Comparison of ENCODE assay signal across 11 cellular contexts in the genomic region with DNA sequence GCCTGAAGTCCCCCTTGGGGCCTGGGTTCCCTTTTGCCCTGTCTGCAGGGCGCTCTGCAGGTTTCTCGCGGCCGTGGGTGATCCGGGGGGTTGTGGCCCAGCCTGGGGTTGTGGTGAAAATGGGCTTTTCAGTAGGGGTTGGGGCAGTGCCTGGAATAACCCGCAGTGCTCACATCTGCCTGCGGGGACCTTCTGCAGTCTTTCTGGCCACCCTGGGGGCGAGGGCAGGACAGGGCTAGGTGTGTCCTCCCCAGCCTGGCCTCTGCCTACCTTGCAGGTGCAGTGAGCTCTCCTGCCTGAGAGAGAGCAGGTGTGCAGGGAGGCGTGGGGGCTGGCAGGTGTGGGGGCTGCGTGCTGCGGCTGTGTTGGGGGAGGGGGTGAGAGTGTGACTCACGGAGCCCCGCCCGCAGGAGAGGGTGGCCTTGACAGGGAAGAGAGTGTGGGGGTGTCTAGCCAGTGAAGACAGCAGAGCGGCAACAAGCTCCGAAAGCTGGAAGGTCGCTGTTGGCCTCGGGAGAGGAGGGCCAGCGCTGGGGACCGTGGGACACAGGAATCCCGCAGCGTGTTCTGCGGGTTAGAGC.
DNase-seq lines count a peak whose midpoint lies in the region; ATAC-seq and TF ChIP-seq lines count a peak whose summit lies in the region.
"Had no signal": no experiment of that assay in that cellular context is flagged by ENCODE, and none has a peak within 500 bp of the region (broad histone marks: within the 10 kb centered on the region; RNA-seq: fewer than 3 reads in every experiment).

No MANE protein-coding gene starts in this region.

- no peak overlapping the region for H3K56ac ChIP-seq in H9 (ENCODE audit: insufficient read length, low read depth, low read length)

- no peak overlapping the region for H3K4ac ChIP-seq in H9 (ENCODE audit: low read depth, low read length)

- H2BK20ac ChIP-seq in H9 (ENCODE audit: low read depth, low read length, poor library complexity, severe bottlenecking), result no peak overlapping the region

- no peak for TF ChIP-seq CTCF in CD8-positive, alpha-beta T cell (IDR thresholded peaks at IDR 0.05)
- TF ChIP-seq CTCF in H9 (conservative IDR thresholded peaks at IDR 0.05) (peak; percentile 27; the same call in 1 of the 3 replicates), lung (IDR thresholded peaks at IDR 0.05; ENCODE audit: control extremely low read depth, extremely low read depth) (no peak), OCI-LY7 (conservative IDR thresholded peaks at IDR 0.05; ENCODE audit: low read length) (no peak)

- H3K23me2 ChIP-seq in H9 (ENCODE audit: insufficient read length, low read depth, low read length, poor library complexity, severe bottlenecking), result no peaks in the 10 kb centered on the region

- POLR2A ChIA-PET in CD8-positive, alpha-beta T cell (lab: Charles Lee), result no interaction called here
- POLR2A ChIA-PET in OCI-LY7 (lab: Charles Lee), result interaction anchor here (1.0 kb wide), 1 partner anchor 10 kb away, joined by 3 read pairs; no protein-coding TSS in a partner anchor

- H4K20me1 ChIP-seq in H9 (ENCODE audit: control insufficient read depth, insufficient read depth, insufficient read length) (no peaks in the 10 kb centered on the region), OCI-LY7 (ENCODE audit: insufficient read depth, low read length) (no peaks in the 10 kb centered on the region)

- H3K79me2 ChIP-seq in H9 (ENCODE audit: insufficient read depth, low read length), result no peaks in the 10 kb centered on the region
- no peaks in the 10 kb centered on the region for H3K79me2 ChIP-seq in OCI-LY7 (ENCODE audit: insufficient read depth, low read depth, low read length)

- H3K23ac ChIP-seq in H9 (ENCODE audit: insufficient read length, low read depth, low read length), result no peak overlapping the region

- H2BK15ac ChIP-seq in H9 (ENCODE audit: low read depth, low read length), result no peak overlapping the region

- H3K79me1 ChIP-seq in H9 (ENCODE audit: insufficient read depth, low read depth, low read length, poor library complexity, severe bottlenecking), result no peaks in the 10 kb centered on the region

- no TSS peak for BruUV-seq in OCI-LY7 (replicated peaks; lab: Mats Ljungman, UMichigan)

- no peaks in the 10 kb centered on the region for H3K9me2 ChIP-seq in OCI-LY7 (ENCODE audit: insufficient read depth, low read length)

- H4K8ac ChIP-seq in H9 (replicated peaks; ENCODE audit: insufficient read length, low read depth, low read length), result no peak overlapping the region

- no peak overlapping the region for H3T11ph ChIP-seq in H9 (ENCODE audit: low read length)

- no peak overlapping the region for H2BK120ac ChIP-seq in H9 (ENCODE audit: low read depth, low read length, poor library complexity, severe bottlenecking)

- no peak overlapping the region for H2AFZ ChIP-seq in H9 (ENCODE audit: low read length)
- no peak overlapping the region for H2AFZ ChIP-seq in OCI-LY7 (ENCODE audit: low read length)

- no peak overlapping the region for H2AK5ac ChIP-seq in H9 (ENCODE audit: insufficient read length, low read length)

- H3K9me3 ChIP-seq in CD8-positive, alpha-beta T cell (ENCODE audit: low read length), result no peaks in the 10 kb centered on the region
- no peaks in the 10 kb centered on the region for H3K9me3 ChIP-seq in H9 (ENCODE audit: control insufficient read depth, low read depth, low read length)
- H3K9me3 ChIP-seq in lung (ENCODE audit: control insufficient read depth in 2 of 2, insufficient read depth in 1 of 2, low read length in 1 of 2), result peaks cover 0 to 12% of the 10 kb centered on the region in 2 donors
- no peaks in the 10 kb centered on the region for H3K9me3 ChIP-seq in OCI-LY7 (ENCODE audit: low read length)

- CTCF ChIA-PET in CD8-positive, alpha-beta T cell (lab: Charles Lee), result interaction anchor here (1.5 to 1.9 kb wide), 2 partner anchors 67 to 372 kb away, joined by 3 to 5 read pairs; no protein-coding TSS in a partner anchor
- CTCF ChIA-PET in OCI-LY7 (lab: Charles Lee; ENCODE audit: unreplicated experiment), result no interaction called here

- no peak overlapping the region for H4K5ac ChIP-seq in H9 (ENCODE audit: insufficient read length, low read depth, low read length)

- no peak overlapping the region for H3K14ac ChIP-seq in H9 (ENCODE audit: insufficient read depth, low read length)

- no peak overlapping the region for H2BK5ac ChIP-seq in H9 (ENCODE audit: insufficient read length, low read length)

- H3K36me3 ChIP-seq in CD8-positive, alpha-beta T cell (ENCODE audit: insufficient read depth, low read length), result no peaks in the 10 kb centered on the region
- no peaks in the 10 kb centered on the region for H3K36me3 ChIP-seq in lung (ENCODE audit: control insufficient read depth in 2 of 2, insufficient read depth in 2 of 2, low read length in 2 of 2)
- H3K36me3 ChIP-seq in OCI-LY7 (ENCODE audit: insufficient read depth, low read length), result no peaks in the 10 kb centered on the region

- H3K18ac ChIP-seq in H9 (ENCODE audit: insufficient read length, low read depth, low read length), result no peak overlapping the region

- no peak overlapping the region for H3K27ac Mint-ChIP-seq in CD8-positive, alpha-beta T cell
- H3K27ac Mint-ChIP-seq in H9, result no peak overlapping the region
- no peak overlapping the region for H3K27ac Mint-ChIP-seq in activated naive CD8-positive, alpha-beta T cell
- H3K27ac Mint-ChIP-seq: activated CD8-positive, alpha-beta memory T cell treated with anti-CD3 and anti-CD28 coated beads, Interleukin-2, amount 10 ng/mL, durations not matched to agents 7 days and 5 days had no signal

- no peak overlapping the region for H2BK12ac ChIP-seq in H9 (ENCODE audit: insufficient read length, low read depth, low read length)

- no peak overlapping the region for H3K27ac ChIP-seq in CD8-positive, alpha-beta T cell (ENCODE audit: low read depth, low read length)
- H3K27ac ChIP-seq in H9 (ENCODE audit: insufficient read length, low read depth, low read length) (no peak overlapping the region), lung (ENCODE audit: low read depth in 1 of 2, low read length in 1 of 2) (no peak overlapping the region), OCI-LY7 (ENCODE audit: low read depth, low read length, poor library complexity, severe bottlenecking) (no peak overlapping the region)

- peaks cover 58% of the 10 kb centered on the region for H3K27me3 Mint-ChIP-seq in CD8-positive, alpha-beta T cell (ENCODE audit: low read depth)
- peaks cover 60% of the 10 kb centered on the region for H3K27me3 Mint-ChIP-seq in H9 (ENCODE audit: low read depth)
- H3K27me3 Mint-ChIP-seq in activated naive CD8-positive, alpha-beta T cell, result peaks cover 51% of the 10 kb centered on the region

- H3K4me3 ChIP-seq in CD8-positive, alpha-beta T cell (ENCODE audit: low read depth, low read length), result no peak overlapping the region
- H3K4me3 ChIP-seq in lung (no peak overlapping the region), OCI-LY7 (ENCODE audit: low read depth, low read length, poor library complexity, severe bottlenecking) (no peak overlapping the region)

- no peak overlapping the region for H4K91ac ChIP-seq in H9 (ENCODE audit: insufficient read length, low read depth, low read length)

- H3K27me3 ChIP-seq in CD8-positive, alpha-beta T cell (ENCODE audit: insufficient read depth, low read length), result peaks cover 13% of the 10 kb centered on the region
- H3K27me3 ChIP-seq in H9 (ENCODE audit: insufficient read depth, low read length), result peaks cover 3% of the 10 kb centered on the region; the same call in 1 of the 2 replicates
- H3K27me3 ChIP-seq in lung (ENCODE audit: control insufficient read depth, insufficient read depth), result peaks cover 3% of the 10 kb centered on the region

- H3K9ac ChIP-seq in H9 (ENCODE audit: extremely low read depth, insufficient read length, low read length), result no peak overlapping the region

- H3K4me2 ChIP-seq in H9 (ENCODE audit: insufficient read depth, insufficient read length, low read length), result peak overlapping the region; percentile 70
- no peak overlapping the region for H3K4me2 ChIP-seq in OCI-LY7 (ENCODE audit: low read length)

- peak; percentile 53 for ATAC-seq in CD8-positive, alpha-beta T cell
- ATAC-seq in lung (ENCODE audit: insufficient read depth, low FRiP score), result no peak
- ATAC-seq in HG02938 (IDR thresholded peaks at IDR 0.05; ENCODE audit: unreplicated experiment), result no peak
- no peak for ATAC-seq in HG02981 (IDR thresholded peaks at IDR 0.05; ENCODE audit: unreplicated experiment)
- ATAC-seq: activated CD8-positive, alpha-beta memory T cell treated with anti-CD3 and anti-CD28 coated beads, Interleukin-2, amount 10 ng/mL, durations not matched to agents 7 days and 5 days had no signal

- intact Hi-C loops in CD8-positive, alpha-beta T cell (cut with DNase I, micrococcal nuclease), result loop anchor here in 1 of 2 experiments (5.0 kb wide), 1 partner anchor 369 kb away; no protein-coding TSS in a partner anchor
- intact Hi-C loops in OCI-LY7 (cut with micrococcal nuclease; ENCODE audit: unreplicated experiment), result no loop called here

- H3K36me3 Mint-ChIP-seq in CD8-positive, alpha-beta T cell, result no peaks in the 10 kb centered on the region
- H3K36me3 Mint-ChIP-seq in H9 (ENCODE audit: insufficient read depth in 1 of 3, low read depth in 3 of 3), result no peaks in the 10 kb centered on the region; a peak in 3 of 7 replicates
- H3K36me3 Mint-ChIP-seq in activated naive CD8-positive, alpha-beta T cell, result no peaks in the 10 kb centered on the region
- H3K36me3 Mint-ChIP-seq: activated CD8-positive, alpha-beta memory T cell treated with anti-CD3 and anti-CD28 coated beads, Interleukin-2, amount 10 ng/mL, durations not matched to agents 7 days and 5 days had no signal

- H3K4me1 Mint-ChIP-seq in CD8-positive, alpha-beta T cell (ENCODE audit: low read depth), result peaks cover 20% of the 10 kb centered on the region
- peaks cover 18 to 26% of the 10 kb centered on the region in 2 experiments for H3K4me1 Mint-ChIP-seq in H9
- peaks cover 24% of the 10 kb centered on the region for H3K4me1 Mint-ChIP-seq in activated naive CD8-positive, alpha-beta T cell (ENCODE audit: low read depth)

- H3K9me3 Mint-ChIP-seq in CD8-positive, alpha-beta T cell, result no peaks in the 10 kb centered on the region
- peaks cover 0 to 7% of the 10 kb centered on the region in 2 experiments; a peak in 3 of 5 replicates for H3K9me3 Mint-ChIP-seq in H9
- no peaks in the 10 kb centered on the region for H3K9me3 Mint-ChIP-seq in activated naive CD8-positive, alpha-beta T cell (ENCODE audit: low read depth)

- peak overlapping the region; percentile 58 for H3K4me3 Mint-ChIP-seq in CD8-positive, alpha-beta T cell
- peak overlapping the region; percentile 59 to 77 for H3K4me3 Mint-ChIP-seq in H9
- H3K4me3 Mint-ChIP-seq in activated naive CD8-positive, alpha-beta T cell, result peak overlapping the region; percentile 23
- H3K4me3 Mint-ChIP-seq: activated CD8-positive, alpha-beta memory T cell treated with anti-CD3 and anti-CD28 coated beads, Interleukin-2, amount 10 ng/mL, durations not matched to agents 7 days and 5 days had no signal

- WGBS in H9 (ENCODE audit: extremely low coverage, insufficient read length, low lambda C conversion rate), result no CpG with 5 or more reads among the region's 23 CpGs
- WGBS in lung, 2 donors, result 19 to 27% methylated on average over 23 of the region's 23 CpGs

- peak in 2 of 7 experiments; percentile 31 to 43 for DNase-seq in CD8-positive, alpha-beta T cell
- DNase-seq in H9 (peak; percentile 52), lung (ENCODE audit: low spot score) (peak; percentile 21), OCI-LY7 (ENCODE audit: low spot score) (no peak), cerebellar nuclear complex (lab: John Stamatoyannopoulos, UW) (no peak)
- DNase-seq: activated CD8-positive, alpha-beta memory T cell treated with anti-CD3 and anti-CD28 coated beads, Interleukin-2, amount 10 ng/mL, durations not matched to agents 7 days and 5 days; effector CD8-positive, alpha-beta T cell; stimulated activated CD4-positive, alpha-beta T cell treated with anti-CD3 and anti-CD28 coated beads, Interleukin-2, amount 100 ng/mL, for 24 hours had no signal

- H3K4me1 ChIP-seq in CD8-positive, alpha-beta T cell (ENCODE audit: insufficient read depth, low read length), result peaks cover 12% of the 10 kb centered on the region
- H3K4me1 ChIP-seq in H9 (ENCODE audit: insufficient read depth, low read length), result no peaks in the 10 kb centered on the region
- no peaks in the 10 kb centered on the region for H3K4me1 ChIP-seq in lung (ENCODE audit: control insufficient read depth in 2 of 2, insufficient read depth in 2 of 2, low read length in 2 of 2)
- H3K4me1 ChIP-seq in OCI-LY7 (ENCODE audit: insufficient read depth, low read length, poor library complexity, severe bottlenecking), result no peaks in the 10 kb centered on the region

Comparison
In these comparisons a context has a peak if more than half of its experiments do, and no peak if none do; other contexts are left out.
1. DNase-seq: peak in H9 (single experiment) and lung (single experiment); none in OCI-LY7 (single experiment) and cerebellar nuclear complex (0 of 2).
2. Peak in every context shown above with its lines, with median percentiles within 50 percentile points of each other: H3K4me3 Mint-ChIP-seq.